18 cellular contexts compared by ENCODE assay signal in the genomic region with DNA sequence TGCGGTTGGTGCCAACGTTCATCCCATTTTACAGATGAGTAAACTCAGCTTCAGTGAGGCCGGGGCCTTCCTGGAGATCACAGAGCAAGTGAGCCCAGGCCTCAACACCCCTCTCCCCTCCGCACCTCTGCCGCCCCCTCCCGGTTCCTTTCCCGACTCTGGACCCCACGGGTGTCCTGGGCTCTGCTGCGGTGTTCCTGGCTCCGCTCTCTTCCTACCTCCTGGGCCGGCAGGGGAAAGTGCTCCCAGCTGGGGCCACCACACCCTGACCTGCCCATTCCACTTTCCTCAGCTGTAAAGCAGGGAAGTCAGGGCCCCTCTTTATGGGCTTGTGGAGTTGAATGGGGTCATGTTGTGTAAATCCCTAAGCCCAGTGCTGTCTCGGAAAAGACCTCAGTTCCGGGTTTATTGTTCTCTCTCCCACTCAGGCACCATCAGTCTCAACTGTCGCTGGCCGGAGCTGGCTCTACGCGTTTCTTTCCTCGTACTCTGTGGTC. TPM values are rescaled to one million over a fixed set of nuclear protein-coding genes. Genes with fewer than 3 reads are reported as not detected.
DNase-seq lines count a peak whose midpoint lies in the region; ATAC-seq and TF ChIP-seq lines count a peak whose summit lies in the region.
"Had no signal": no experiment of that assay in that cellular context is flagged by ENCODE, and none has a peak within 500 bp of the region (broad histone marks: within the 10 kb centered on the region; RNA-seq: fewer than 3 reads in every experiment).

No MANE protein-coding gene starts in this region.

- no peak overlapping the region for H3K4me3 Mint-ChIP-seq in natural killer cell treated with Interleukin-12 subunit alpha and Interleukin-12 subunit beta and Interleukin-15 and Interleukin-18, amount 100 ng/mL, for 72 hours
- H3K4me3 Mint-ChIP-seq: naive thymus-derived CD4-positive, alpha-beta T cell had no signal

- DNase-seq in DMS 273 (lab: John Stamatoyannopoulos, UW; ENCODE audit: unreplicated experiment): peak; percentile 65
- DNase-seq in DMS 273 treated with DMSO at 0.1 percent for 48 hours (lab: John Stamatoyannopoulos, UW): no peak
- DNase-seq in NCI-H69 (lab: John Stamatoyannopoulos, UW): peak; percentile 33
- DNase-seq in fibroblast of villous mesenchyme (ENCODE audit: low read depth): peak; percentile 15
- DNase-seq in activated CD4-positive, CD25-positive, alpha-beta regulatory T cell treated with anti-CD3 and anti-CD28 coated beads, Interleukin-2, amount 50 U/mL, for 72 hours: no peak
- no peak for DNase-seq in natural killer cell treated with Interleukin-12 subunit alpha and Interleukin-12 subunit beta and Interleukin-15 and Interleukin-18, amount 100 ng/mL, for 72 hours (ENCODE audit: low spot score)
- no peak for DNase-seq in OCI-M1 (lab: John Stamatoyannopoulos, UW)
- DNase-seq: effector CD4-positive, alpha-beta T cell; naive thymus-derived CD4-positive, alpha-beta T cell; NCI-H187; NCI-H510A; PC-9 had no signal

- no peaks in the 10 kb centered on the region for H3K36me3 ChIP-seq in rectal smooth muscle tissue (ENCODE audit: control insufficient read depth, insufficient read depth, low read length)
- H3K36me3 ChIP-seq: cardiac muscle cell, prostate gland, suprapubic skin had no signal

- H3K27ac ChIP-seq in rectal smooth muscle tissue (ENCODE audit: low read depth, low read length): no peak overlapping the region
- H3K27ac ChIP-seq: 22Rv1, C4-2B, cardiac muscle cell, PC-9, prostate gland, suprapubic skin had no signal

- H3K9me3 Mint-ChIP-seq in natural killer cell treated with Interleukin-12 subunit alpha and Interleukin-12 subunit beta and Interleukin-15 and Interleukin-18, amount 100 ng/mL, for 72 hours: no peaks in the 10 kb centered on the region

- H3K27me3 Mint-ChIP-seq in natural killer cell treated with Interleukin-12 subunit alpha and Interleukin-12 subunit beta and Interleukin-15 and Interleukin-18, amount 100 ng/mL, for 72 hours: no peaks in the 10 kb centered on the region
- H3K27me3 Mint-ChIP-seq: naive thymus-derived CD4-positive, alpha-beta T cell had no signal

- H3K4me1 ChIP-seq in rectal smooth muscle tissue (ENCODE audit: control insufficient read depth, insufficient read depth, low read length): peaks cover 11% of the 10 kb centered on the region
- H3K4me1 ChIP-seq: prostate gland, suprapubic skin had no signal

- peaks cover 0 to 3% of the 10 kb centered on the region in 2 donors for H3K4me1 Mint-ChIP-seq in natural killer cell treated with Interleukin-12 subunit alpha and Interleukin-12 subunit beta and Interleukin-15 and Interleukin-18, amount 100 ng/mL, for 72 hours (ENCODE audit: low read depth in 2 of 2)

- H3K4me3 ChIP-seq in fibroblast of villous mesenchyme (ENCODE audit: low read depth, low read length) (no peak overlapping the region), rectal smooth muscle tissue (ENCODE audit: low read length) (peak overlapping the region; percentile 20)
- H3K4me3 ChIP-seq: cardiac muscle cell, PC-9, prostate gland, suprapubic skin had no signal

- H3K9ac ChIP-seq in rectal smooth muscle tissue (ENCODE audit: low read length): no peak overlapping the region

- no peak for TF ChIP-seq CTCF in fibroblast of villous mesenchyme (IDR thresholded peaks at IDR 0.05; ENCODE audit: insufficient read depth, low read depth, low read length)

- no peak for ATAC-seq in natural killer cell treated with Interleukin-12 subunit alpha and Interleukin-12 subunit beta and Interleukin-15 and Interleukin-18, amount 100 ng/mL, for 72 hours
- ATAC-seq: naive thymus-derived CD4-positive, alpha-beta T cell had no signal

- peaks cover 3% of the 10 kb centered on the region for H3K27me3 ChIP-seq in rectal smooth muscle tissue (ENCODE audit: control insufficient read depth, insufficient read depth, low read length)
- H3K27me3 ChIP-seq: cardiac muscle cell had no signal

- H3K27ac Mint-ChIP-seq in natural killer cell treated with Interleukin-12 subunit alpha and Interleukin-12 subunit beta and Interleukin-15 and Interleukin-18, amount 100 ng/mL, for 72 hours: no peak overlapping the region

- H3K36me3 Mint-ChIP-seq in natural killer cell treated with Interleukin-12 subunit alpha and Interleukin-12 subunit beta and Interleukin-15 and Interleukin-18, amount 100 ng/mL, for 72 hours: no peaks in the 10 kb centered on the region

RNA-seq across cellular contexts. Expression of a gene that starts 21.9 kb away (rescaled TPM):
- total RNA-seq in fibroblast of villous mesenchyme: 20.7 and 22.9 TPM in 2 replicates
- 100 to 1,000 TPM in 1 of 2 donors, 10 to 100 TPM in 1; 52.3 to 125 TPM for total RNA-seq in natural killer cell treated with Interleukin-12 subunit alpha and Interleukin-12 subunit beta and Interleukin-15 and Interleukin-18, amount 100 ng/mL, for 72 hours

Comparison
In these comparisons a context has a peak if more than half of its experiments do, and no peak if none do; other contexts are left out.
1. DNase-seq: peak in DMS 273 (single experiment), NCI-H69 (single experiment) and fibroblast of villous mesenchyme (single experiment); none in DMS 273 treated with DMSO at 0.1 percent for 48 hours (single experiment), activated CD4-positive, CD25-positive, alpha-beta regulatory T cell treated with anti-CD3 and anti-CD28 coated beads, Interleukin-2, amount 50 U/mL, for 72 hours (single experiment), natural killer cell treated with Interleukin-12 subunit alpha and Interleukin-12 subunit beta and Interleukin-15 and Interleukin-18, amount 100 ng/mL, for 72 hours (single experiment) and OCI-M1 (single experiment).